8 cellular contexts compared by ENCODE assay signal in genomic region chr4:6974138-6974848, GRCh38.
A peak's percentile ranks its signal among the peaks of the same experiment; 100 is the strongest.
DNase-seq lines count a peak whose midpoint lies in the region; ATAC-seq and TF ChIP-seq lines count a peak whose summit lies in the region.

No MANE protein-coding gene starts in this region.

- H3K36me3 Mint-ChIP-seq in T-cell = peaks cover 19% of the 10 kb centered on the region

- intact Hi-C loops in heart right ventricle (cut with DNase I) = loop anchor here in 8 of 10 donors (1.0 to 10.0 kb wide), 6 partner anchors 93 to 257 kb away; partner anchors contain the start of genes BLOC1S4 (in 1 of the 8) and GRPEL1 (in 1 of the 8)

- TF ChIP-seq CTCF in LNCAP (IDR thresholded peaks at IDR 0.05) = peak; percentile 91
- peak; percentile 85 to 99 (median 96) for TF ChIP-seq CTCF in heart right ventricle (IDR thresholded peaks at IDR 0.05)

- ATAC-seq in T-cell (replicated peaks in 1 of 4) (peak; percentile 88 to 98 (median 94)), heart right ventricle (peak; percentile 74 to 95 (median 92)), GM18873 (IDR thresholded peaks at IDR 0.05; ENCODE audit: low FRiP score, unreplicated experiment) (no peak)

- H3K9ac ChIP-seq in BLaER1 treated with 17β-estradiol and CSF1 and Interleukin-3, amounts not matched to agents 10 nM and 100 nM = no peak overlapping the region; a peak in 2 of 22 replicates
- no peak overlapping the region for H3K9ac ChIP-seq in adipocyte (ENCODE audit: low read length)

- 27 to 30% methylated on average over 7 of the region's 7 CpGs for WGBS in heart right ventricle, 2 donors

- H3K4me2 ChIP-seq in BLaER1 treated with 17β-estradiol and CSF1 and Interleukin-3, amounts not matched to agents 10 nM and 100 nM = peak overlapping the region; percentile 12 to 68 (median 27); a peak in 13 of 22 replicates

- no peak overlapping the region for H3K4me3 ChIP-seq in BLaER1 treated with 17β-estradiol and CSF1 and Interleukin-3, amounts not matched to agents 10 nM and 100 nM
- H3K4me3 ChIP-seq in adipocyte (ENCODE audit: low read length) = no peak overlapping the region
- H3K4me3 ChIP-seq in heart right ventricle = no peak overlapping the region

- no peaks in the 10 kb centered on the region for H3K9me3 Mint-ChIP-seq in T-cell

- H3K27me3 Mint-ChIP-seq in T-cell = no peaks in the 10 kb centered on the region

- H3K4me1 ChIP-seq in BLaER1 treated with 17β-estradiol and CSF1 and Interleukin-3, amounts not matched to agents 10 nM and 100 nM = peaks cover 40 to 63% (median 58%) of the 10 kb centered on the region in 10 experiments
- peaks cover 3% of the 10 kb centered on the region for H3K4me1 ChIP-seq in adipocyte (ENCODE audit: control insufficient read depth, insufficient read depth, low read length)
- H3K4me1 ChIP-seq in heart right ventricle = peaks cover 0 to 25% (median 11%) of the 10 kb centered on the region in 9 donors

- H3K27ac Mint-ChIP-seq in T-cell = peak overlapping the region; percentile 56 to 79

- peak overlapping the region in 3 of 11 experiments; percentile 8 to 50 (median 47); a peak in 4 of 22 replicates for H3K27ac ChIP-seq in BLaER1 treated with 17β-estradiol and CSF1 and Interleukin-3, amounts not matched to agents 10 nM and 100 nM
- H3K27ac ChIP-seq in heart right ventricle = peak overlapping the region in 1 of 10 donors; percentile 13

- peaks cover 56 to 80% (median 70%) of the 10 kb centered on the region in 11 experiments for H3K36me3 ChIP-seq in BLaER1 treated with 17β-estradiol and CSF1 and Interleukin-3, amounts not matched to agents 10 nM and 100 nM
- H3K36me3 ChIP-seq in adipocyte (ENCODE audit: control insufficient read depth, insufficient read depth, low read length, severe bottlenecking) (no peaks in the 10 kb centered on the region), heart right ventricle (peaks cover 0 to 8% (median 0%) of the 10 kb centered on the region in 9 donors)

- POLR2A ChIA-PET in T-cell (lab: Charles Lee) = interaction anchor here in 1 of 2 donors (0.9 kb wide), 1 partner anchor 65 kb away, joined by 7 read pairs; no protein-coding TSS in a partner anchor

- DNase-seq in GM19238 (ENCODE audit: insufficient read length, low spot score) (peak; percentile 68), T-cell (peak; percentile 48 to 84 (median 71)), adipocyte (ENCODE audit: low read depth) (peak; percentile 96), heart right ventricle (peak; percentile 79 to 87), pulmonary artery endothelial cell (ENCODE audit: low read depth, low spot score) (peak; percentile 63)

- CTCF ChIA-PET in T-cell (lab: Charles Lee) = interaction anchor here (0.5 to 1.8 kb wide), 16 partner anchors 11 to 109 kb away, joined by 3 to 15 read pairs (median 4); partner anchors contain the start of gene GRPEL1 (in 1 of the 2)

- peaks cover 0 to 4% (median 0%) of the 10 kb centered on the region in 11 experiments; a peak in 4 of 22 replicates for H3K9me3 ChIP-seq in BLaER1 treated with 17β-estradiol and CSF1 and Interleukin-3, amounts not matched to agents 10 nM and 100 nM (replicated peaks in 1 of 11)
- no peaks in the 10 kb centered on the region for H3K9me3 ChIP-seq in adipocyte (ENCODE audit: control insufficient read depth, low read length)
- H3K9me3 ChIP-seq in heart right ventricle = no peaks in the 10 kb centered on the region

- peaks cover 9 to 84% (median 79%) of the 10 kb centered on the region in 11 experiments for H4K20me1 ChIP-seq in BLaER1 treated with 17β-estradiol and CSF1 and Interleukin-3, amounts not matched to agents 10 nM and 100 nM

- H3K4me3 Mint-ChIP-seq in T-cell = no peak overlapping the region

- H3K27me3 ChIP-seq in BLaER1 treated with 17β-estradiol and CSF1 and Interleukin-3, amounts not matched to agents 10 nM and 100 nM = no peaks in the 10 kb centered on the region
- no peaks in the 10 kb centered on the region for H3K27me3 ChIP-seq in adipocyte (replicated peaks; ENCODE audit: control insufficient read depth, insufficient read depth, low read length)
- H3K27me3 ChIP-seq in heart right ventricle = no peaks in the 10 kb centered on the region

- peaks cover 23 to 41% (median 31%) of the 10 kb centered on the region in 3 donors for H3K4me1 Mint-ChIP-seq in T-cell
